9 cellular contexts compared by ENCODE assay signal in the genomic region with DNA sequence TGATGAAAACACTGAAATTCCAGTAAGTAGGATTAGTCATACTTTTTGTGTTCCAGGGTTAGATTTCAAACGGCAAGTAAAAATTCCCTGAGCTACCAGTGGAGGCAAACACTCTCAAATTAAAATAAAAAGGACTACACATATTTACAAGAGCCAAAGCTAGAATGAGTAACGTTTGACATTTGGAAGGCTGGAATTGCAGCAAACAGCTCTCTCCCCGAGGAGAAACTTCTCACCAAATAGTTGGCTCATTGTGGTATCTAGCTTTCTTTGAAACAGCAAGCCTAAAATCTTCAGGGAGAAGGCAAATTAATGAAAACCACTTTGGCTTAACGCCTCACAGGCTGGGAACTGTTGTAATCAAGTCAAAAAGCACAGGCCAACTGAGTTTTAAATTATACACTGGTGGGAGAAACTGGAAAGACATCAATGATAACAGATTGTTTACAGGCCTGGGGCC.
DNase-seq lines count a peak whose midpoint lies in the region; ATAC-seq and TF ChIP-seq lines count a peak whose summit lies in the region.
"Had no signal": no experiment of that assay in that cellular context is flagged by ENCODE, and none has a peak within 500 bp of the region (broad histone marks: within the 10 kb centered on the region; RNA-seq: fewer than 3 reads in every experiment).

No MANE protein-coding gene starts in this region.

- H3K27me3 ChIP-seq in left lung = no peaks in the 10 kb centered on the region
- no peaks in the 10 kb centered on the region for H3K27me3 ChIP-seq in thyroid gland

- no peaks in the 10 kb centered on the region for H3K36me3 Mint-ChIP-seq in activated CD4-positive, alpha-beta memory T cell treated with anti-CD3 and anti-CD28 coated beads for 36 hours

- no peak overlapping the region for H3K27ac Mint-ChIP-seq in activated CD4-positive, alpha-beta memory T cell treated with anti-CD3 and anti-CD28 coated beads for 36 hours

- H3K9me3 Mint-ChIP-seq in activated CD4-positive, alpha-beta memory T cell treated with anti-CD3 and anti-CD28 coated beads for 36 hours = no peaks in the 10 kb centered on the region

- CTCF ChIA-PET in activated CD4-positive, alpha-beta memory T cell treated with anti-CD3 and anti-CD28 coated beads for 36 hours (lab: Charles Lee) = interaction anchor here (1.3 to 2.3 kb wide), 2 partner anchors 11 to 29 kb away, joined by 3 to 17 read pairs; no protein-coding TSS in a partner anchor

- H3K27me3 Mint-ChIP-seq in activated CD4-positive, alpha-beta memory T cell treated with anti-CD3 and anti-CD28 coated beads for 36 hours = peaks cover 12% of the 10 kb centered on the region

- no peak for TF ChIP-seq POLR2A in thyroid gland (IDR thresholded peaks at IDR 0.05)

- 51 to 54% methylated on average over 4 of the region's 4 CpGs for WGBS in thyroid gland, 2 donors

- H3K4me1 ChIP-seq in left lung (no peaks in the 10 kb centered on the region), thyroid gland (no peaks in the 10 kb centered on the region)

- ATAC-seq in left lung = peak; percentile 83
- no peak for ATAC-seq in HG03354 (IDR thresholded peaks at IDR 0.05; ENCODE audit: poor library complexity, severe bottlenecking, unreplicated experiment)
- ATAC-seq: Panc1 had no signal

- H3K27ac ChIP-seq in left lung (peak overlapping the region; percentile 13 to 35), thyroid gland (peak overlapping the region in 2 of 3 donors; percentile 17 to 36)

- POLR2A ChIA-PET in activated CD4-positive, alpha-beta memory T cell treated with anti-CD3 and anti-CD28 coated beads for 36 hours (lab: Charles Lee) = no interaction called here

- intact Hi-C loops in left lung (cut with DNase I) = no loop called here
- intact Hi-C loops in thyroid gland (cut with DNase I) = no loop called here
- intact Hi-C loops in activated CD4-positive, alpha-beta memory T cell treated with anti-CD3 and anti-CD28 coated beads for 36 hours (cut with micrococcal nuclease) = no loop called here

- DNase-seq in HS-27A (ENCODE audit: low read depth) = peak; percentile 33
- peak; percentile 94 for DNase-seq in dedifferentiated amniotic fluid mesenchymal stem cell (ENCODE audit: extremely low spot score)
- DNase-seq in left lung = no peak
- no peak for DNase-seq in thyroid gland
- no peak for DNase-seq in activated CD4-positive, alpha-beta memory T cell treated with anti-CD3 and anti-CD28 coated beads for 36 hours
- DNase-seq in OCI-M1 (lab: John Stamatoyannopoulos, UW) = no peak
- no peak for DNase-seq in COR-L47 (lab: John Stamatoyannopoulos, UW)

- no peak overlapping the region for H3K4me3 Mint-ChIP-seq in activated CD4-positive, alpha-beta memory T cell treated with anti-CD3 and anti-CD28 coated beads for 36 hours

- no peaks in the 10 kb centered on the region for H3K36me3 ChIP-seq in left lung
- no peaks in the 10 kb centered on the region for H3K36me3 ChIP-seq in thyroid gland

- no peak overlapping the region for H3K4me3 ChIP-seq in left lung
- no peak overlapping the region for H3K4me3 ChIP-seq in thyroid gland (replicated peaks in 1 of 3)

- TF ChIP-seq CTCF in left lung (IDR thresholded peaks at IDR 0.05) (peak in 1 of 2 donors; percentile 35), thyroid gland (IDR thresholded peaks at IDR 0.05) (no peak)

- H3K9me3 ChIP-seq in left lung (no peaks in the 10 kb centered on the region), thyroid gland (no peaks in the 10 kb centered on the region)

- H3K4me1 Mint-ChIP-seq in activated CD4-positive, alpha-beta memory T cell treated with anti-CD3 and anti-CD28 coated beads for 36 hours (ENCODE audit: low read depth) = no peaks in the 10 kb centered on the region

Comparison
In these comparisons a context has a peak if more than half of its experiments do, and no peak if none do; other contexts are left out.
1. DNase-seq: peak in HS-27A (single experiment) and dedifferentiated amniotic fluid mesenchymal stem cell (single experiment); none in left lung (0 of 2), thyroid gland (0 of 2), activated CD4-positive, alpha-beta memory T cell treated with anti-CD3 and anti-CD28 coated beads for 36 hours (single experiment), OCI-M1 (single experiment) and COR-L47 (single experiment).